Comparison of ENCODE assay signal across 1 cellular context in genomic region chrX:133987188-133987587, GRCh38.
TF ChIP-seq lines count a peak whose summit lies in the region.

No MANE protein-coding gene starts in this region.

TF ChIP-seq in HepG2, 621 proteins besides CTCF, POLR2A, EP300 and RAD21 (continued from another document):
- TF ChIP-seq PRMT3 (CRISPR knock-in tag; IDR thresholded peaks at IDR 0.05; ENCODE audit: borderline replicate concordance, low read depth), result no peak
- peak; percentile 53; the same call in 1 of the 2 replicates for TF ChIP-seq POLR2AphosphoS5 (IDR thresholded peaks at IDR 0.05; ENCODE audit: low read depth, low read length)
- TF ChIP-seq NFIC (IDR thresholded peaks at IDR 0.05; ENCODE audit: low read length), result peak; percentile 52; the same call in 1 of the 2 replicates
